Comparison of ENCODE assay signal across 1 cellular context in the genomic region with DNA sequence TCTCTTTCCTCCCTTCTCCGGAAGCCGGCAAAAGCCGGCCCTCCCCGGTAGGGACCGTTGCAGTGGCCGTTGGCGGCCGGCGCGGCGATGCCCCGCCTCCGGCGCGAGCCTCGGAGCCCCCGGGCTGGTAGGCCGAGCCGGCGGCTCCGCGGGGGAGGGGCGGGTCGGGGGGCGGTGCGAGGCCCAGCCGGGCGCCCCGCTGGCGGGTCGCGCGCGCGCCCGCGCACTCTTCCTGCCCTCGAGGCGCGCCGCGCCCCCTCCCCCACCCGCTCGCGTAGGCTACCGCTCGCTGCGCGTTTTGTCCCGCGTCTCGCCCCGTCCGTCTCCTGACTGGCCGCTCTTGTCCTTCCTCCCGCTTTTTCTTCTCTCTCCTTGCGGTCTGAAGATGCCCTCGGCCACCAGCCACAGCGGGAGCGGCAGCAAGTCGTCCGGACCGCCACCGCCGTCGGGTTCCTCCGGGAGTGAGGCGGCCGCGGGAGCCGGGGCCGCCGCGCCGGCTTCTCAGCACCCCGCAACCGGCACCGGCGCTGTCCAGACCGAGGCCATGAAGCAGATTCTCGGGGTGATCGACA.
A peak's percentile ranks its signal among the peaks of the same experiment; 100 is the strongest.
TF ChIP-seq lines count a peak whose summit lies in the region.

No MANE protein-coding gene starts in this region.

TF ChIP-seq in WTC11, 78 proteins besides CTCF, POLR2A, EP300 and RAD21 (continued from another document):
- TF ChIP-seq, protein P1, sequence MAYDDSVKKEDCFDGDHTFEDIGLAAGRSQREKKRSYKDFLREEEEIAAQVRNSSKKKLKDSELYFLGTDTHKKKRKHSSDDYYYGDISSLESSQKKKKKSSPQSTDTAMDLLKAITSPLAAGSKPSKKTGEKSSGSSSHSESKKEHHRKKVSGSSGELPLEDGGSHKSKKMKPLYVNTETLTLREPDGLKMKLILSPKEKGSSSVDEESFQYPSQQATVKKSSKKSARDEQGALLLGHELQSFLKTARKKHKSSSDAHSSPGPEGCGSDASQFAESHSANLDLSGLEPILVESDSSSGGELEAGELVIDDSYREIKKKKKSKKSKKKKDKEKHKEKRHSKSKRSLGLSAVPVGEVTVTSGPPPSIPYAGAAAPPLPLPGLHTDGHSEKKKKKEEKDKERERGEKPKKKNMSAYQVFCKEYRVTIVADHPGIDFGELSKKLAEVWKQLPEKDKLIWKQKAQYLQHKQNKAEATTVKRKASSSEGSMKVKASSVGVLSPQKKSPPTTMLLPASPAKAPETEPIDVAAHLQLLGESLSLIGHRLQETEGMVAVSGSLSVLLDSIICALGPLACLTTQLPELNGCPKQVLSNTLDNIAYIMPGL (CRISPR knock-in tag; IDR thresholded peaks at IDR 0.05), result peak; percentile 24; the same call in 1 of the 2 replicates
- TF ChIP-seq NR2C2 (CRISPR knock-in tag; IDR thresholded peaks at IDR 0.05) (no peak), NFE2L1 (CRISPR knock-in tag; IDR thresholded peaks at IDR 0.05) (peak; percentile 56; the same call in 1 of the 2 replicates), SP1 (CRISPR knock-in tag; conservative IDR thresholded peaks at IDR 0.05) (peak; percentile 52; the same call in 1 of the 2 replicates), ZNF263 (CRISPR knock-in tag; IDR thresholded peaks at IDR 0.05; ENCODE audit: low read depth) (0 out of 2 replicates have a peak, but pooled peaks have one; percentile 32), ZNF232 (CRISPR knock-in tag; IDR thresholded peaks at IDR 0.05) (no peak), TEAD1 (CRISPR knock-in tag; IDR thresholded peaks at IDR 0.05) (peak; percentile 61; the same call in 1 of the 2 replicates), ETV6 (CRISPR knock-in tag; IDR thresholded peaks at IDR 0.05) (peak; percentile 73), FOXP1 (CRISPR knock-in tag; IDR thresholded peaks at IDR 0.05; ENCODE audit: borderline replicate concordance) (0 out of 2 replicates have a peak, but pooled peaks have one; percentile 24), SMAD3 (CRISPR knock-in tag; IDR thresholded peaks at IDR 0.05; ENCODE audit: borderline replicate concordance) (no peak), TP53 (CRISPR knock-in tag; IDR thresholded peaks at IDR 0.05) (0 out of 2 replicates have a peak, but pooled peaks have one; percentile 78), FOXK1 (CRISPR knock-in tag; IDR thresholded peaks at IDR 0.05) (peak; percentile 64; the same call in 1 of the 2 replicates), ZNF423 (CRISPR knock-in tag; IDR thresholded peaks at IDR 0.05) (no peak), CREB1 (CRISPR knock-in tag; IDR thresholded peaks at IDR 0.05) (no peak), JUN (CRISPR knock-in tag; IDR thresholded peaks at IDR 0.05) (0 out of 2 replicates have a peak, but pooled peaks have one; percentile 26), CBFB (CRISPR knock-in tag; IDR thresholded peaks at IDR 0.05; ENCODE audit: low read depth) (peak; percentile 71; the same call in 1 of the 2 replicates)
- TF ChIP-seq, protein P2, sequence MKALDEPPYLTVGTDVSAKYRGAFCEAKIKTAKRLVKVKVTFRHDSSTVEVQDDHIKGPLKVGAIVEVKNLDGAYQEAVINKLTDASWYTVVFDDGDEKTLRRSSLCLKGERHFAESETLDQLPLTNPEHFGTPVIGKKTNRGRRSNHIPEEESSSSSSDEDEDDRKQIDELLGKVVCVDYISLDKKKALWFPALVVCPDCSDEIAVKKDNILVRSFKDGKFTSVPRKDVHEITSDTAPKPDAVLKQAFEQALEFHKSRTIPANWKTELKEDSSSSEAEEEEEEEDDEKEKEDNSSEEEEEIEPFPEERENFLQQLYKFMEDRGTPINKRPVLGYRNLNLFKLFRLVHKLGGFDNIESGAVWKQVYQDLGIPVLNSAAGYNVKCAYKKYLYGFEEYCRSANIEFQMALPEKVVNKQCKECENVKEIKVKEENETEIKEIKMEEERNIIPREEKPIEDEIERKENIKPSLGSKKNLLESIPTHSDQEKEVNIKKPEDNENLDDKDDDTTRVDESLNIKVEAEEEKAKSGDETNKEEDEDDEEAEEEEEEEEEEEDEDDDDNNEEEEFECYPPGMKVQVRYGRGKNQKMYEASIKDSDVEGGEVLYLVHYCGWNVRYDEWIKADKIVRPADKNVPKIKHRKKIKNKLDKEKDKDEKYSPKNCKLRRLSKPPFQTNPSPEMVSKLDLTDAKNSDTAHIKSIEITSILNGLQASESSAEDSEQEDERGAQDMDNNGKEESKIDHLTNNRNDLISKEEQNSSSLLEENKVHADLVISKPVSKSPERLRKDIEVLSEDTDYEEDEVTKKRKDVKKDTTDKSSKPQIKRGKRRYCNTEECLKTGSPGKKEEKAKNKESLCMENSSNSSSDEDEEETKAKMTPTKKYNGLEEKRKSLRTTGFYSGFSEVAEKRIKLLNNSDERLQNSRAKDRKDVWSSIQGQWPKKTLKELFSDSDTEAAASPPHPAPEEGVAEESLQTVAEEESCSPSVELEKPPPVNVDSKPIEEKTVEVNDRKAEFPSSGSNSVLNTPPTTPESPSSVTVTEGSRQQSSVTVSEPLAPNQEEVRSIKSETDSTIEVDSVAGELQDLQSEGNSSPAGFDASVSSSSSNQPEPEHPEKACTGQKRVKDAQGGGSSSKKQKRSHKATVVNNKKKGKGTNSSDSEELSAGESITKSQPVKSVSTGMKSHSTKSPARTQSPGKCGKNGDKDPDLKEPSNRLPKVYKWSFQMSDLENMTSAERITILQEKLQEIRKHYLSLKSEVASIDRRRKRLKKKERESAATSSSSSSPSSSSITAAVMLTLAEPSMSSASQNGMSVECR (CRISPR knock-in tag; IDR thresholded peaks at IDR 0.05; ENCODE audit: borderline replicate concordance), result 0 out of 2 replicates have a peak, but pooled peaks have one; percentile 69
- TF ChIP-seq, protein P3, sequence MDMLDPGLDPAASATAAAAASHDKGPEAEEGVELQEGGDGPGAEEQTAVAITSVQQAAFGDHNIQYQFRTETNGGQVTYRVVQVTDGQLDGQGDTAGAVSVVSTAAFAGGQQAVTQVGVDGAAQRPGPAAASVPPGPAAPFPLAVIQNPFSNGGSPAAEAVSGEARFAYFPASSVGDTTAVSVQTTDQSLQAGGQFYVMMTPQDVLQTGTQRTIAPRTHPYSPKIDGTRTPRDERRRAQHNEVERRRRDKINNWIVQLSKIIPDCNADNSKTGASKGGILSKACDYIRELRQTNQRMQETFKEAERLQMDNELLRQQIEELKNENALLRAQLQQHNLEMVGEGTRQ (CRISPR knock-in tag; IDR thresholded peaks at IDR 0.05), result no peak
- TF ChIP-seq, protein P4, sequence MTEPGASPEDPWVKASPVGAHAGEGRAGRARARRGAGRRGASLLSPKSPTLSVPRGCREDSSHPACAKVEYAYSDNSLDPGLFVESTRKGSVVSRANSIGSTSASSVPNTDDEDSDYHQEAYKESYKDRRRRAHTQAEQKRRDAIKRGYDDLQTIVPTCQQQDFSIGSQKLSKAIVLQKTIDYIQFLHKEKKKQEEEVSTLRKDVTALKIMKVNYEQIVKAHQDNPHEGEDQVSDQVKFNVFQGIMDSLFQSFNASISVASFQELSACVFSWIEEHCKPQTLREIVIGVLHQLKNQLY (CRISPR knock-in tag; IDR thresholded peaks at IDR 0.05), result no peak
- TF ChIP-seq, protein P5, sequence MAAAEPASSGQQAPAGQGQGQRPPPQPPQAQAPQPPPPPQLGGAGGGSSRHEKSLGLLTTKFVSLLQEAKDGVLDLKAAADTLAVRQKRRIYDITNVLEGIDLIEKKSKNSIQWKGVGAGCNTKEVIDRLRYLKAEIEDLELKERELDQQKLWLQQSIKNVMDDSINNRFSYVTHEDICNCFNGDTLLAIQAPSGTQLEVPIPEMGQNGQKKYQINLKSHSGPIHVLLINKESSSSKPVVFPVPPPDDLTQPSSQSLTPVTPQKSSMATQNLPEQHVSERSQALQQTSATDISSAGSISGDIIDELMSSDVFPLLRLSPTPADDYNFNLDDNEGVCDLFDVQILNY (CRISPR knock-in tag; IDR thresholded peaks at IDR 0.05), result peak; percentile 36; the same call in 1 of the 2 replicates
- TF ChIP-seq, protein P6, sequence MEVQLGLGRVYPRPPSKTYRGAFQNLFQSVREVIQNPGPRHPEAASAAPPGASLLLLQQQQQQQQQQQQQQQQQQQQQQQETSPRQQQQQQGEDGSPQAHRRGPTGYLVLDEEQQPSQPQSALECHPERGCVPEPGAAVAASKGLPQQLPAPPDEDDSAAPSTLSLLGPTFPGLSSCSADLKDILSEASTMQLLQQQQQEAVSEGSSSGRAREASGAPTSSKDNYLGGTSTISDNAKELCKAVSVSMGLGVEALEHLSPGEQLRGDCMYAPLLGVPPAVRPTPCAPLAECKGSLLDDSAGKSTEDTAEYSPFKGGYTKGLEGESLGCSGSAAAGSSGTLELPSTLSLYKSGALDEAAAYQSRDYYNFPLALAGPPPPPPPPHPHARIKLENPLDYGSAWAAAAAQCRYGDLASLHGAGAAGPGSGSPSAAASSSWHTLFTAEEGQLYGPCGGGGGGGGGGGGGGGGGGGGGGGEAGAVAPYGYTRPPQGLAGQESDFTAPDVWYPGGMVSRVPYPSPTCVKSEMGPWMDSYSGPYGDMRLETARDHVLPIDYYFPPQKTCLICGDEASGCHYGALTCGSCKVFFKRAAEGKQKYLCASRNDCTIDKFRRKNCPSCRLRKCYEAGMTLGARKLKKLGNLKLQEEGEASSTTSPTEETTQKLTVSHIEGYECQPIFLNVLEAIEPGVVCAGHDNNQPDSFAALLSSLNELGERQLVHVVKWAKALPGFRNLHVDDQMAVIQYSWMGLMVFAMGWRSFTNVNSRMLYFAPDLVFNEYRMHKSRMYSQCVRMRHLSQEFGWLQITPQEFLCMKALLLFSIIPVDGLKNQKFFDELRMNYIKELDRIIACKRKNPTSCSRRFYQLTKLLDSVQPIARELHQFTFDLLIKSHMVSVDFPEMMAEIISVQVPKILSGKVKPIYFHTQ (CRISPR knock-in tag; IDR thresholded peaks at IDR 0.05), result no peak
TF ChIP-seq in WTC11: peak in this region for 19.
